20 cellular contexts compared by ENCODE assay signal in genomic region chr1:203622486-203622885, GRCh38. TPM values are rescaled to one million over a fixed set of nuclear protein-coding genes. Genes with fewer than 3 reads are reported as not detected.
A peak's percentile ranks its signal among the peaks of the same experiment; 100 is the strongest.
DNase-seq lines count a peak whose midpoint lies in the region; ATAC-seq and TF ChIP-seq lines count a peak whose summit lies in the region.
"Had no signal": no experiment of that assay in that cellular context is flagged by ENCODE, and none has a peak within 500 bp of the region (broad histone marks: within the 10 kb centered on the region; RNA-seq: fewer than 3 reads in every experiment).

No MANE protein-coding gene starts in this region.

- no peaks in the 10 kb centered on the region for H3K27me3 ChIP-seq in IMR-90 (ENCODE audit: control insufficient read depth, insufficient read depth, low read length)
- H3K27me3 ChIP-seq: heart right ventricle, sigmoid colon had no signal

- dilution Hi-C loops in IMR-90 (cut with HindIII; ENCODE audit: low sequenced_read_pairs, unreplicated experiment), result no loop called here

- H3K9me3 Mint-ChIP-seq in activated naive CD4-positive, alpha-beta T cell treated with anti-CD3 and anti-CD28 coated beads, Interleukin-2, amount 10 ng/mL, durations not matched to agents 7 days and 5 days, result no peaks in the 10 kb centered on the region
- no peaks in the 10 kb centered on the region for H3K9me3 Mint-ChIP-seq in chondrocyte (ENCODE audit: low read depth)
- H3K9me3 Mint-ChIP-seq in type B pancreatic cell, result no peaks in the 10 kb centered on the region
- H3K9me3 Mint-ChIP-seq: activated naive CD4-positive, alpha-beta T cell treated with anti-CD3 and anti-CD28 coated beads, Interleukin-2, amount 50 U/mL, for 24 hours; CD4-positive, alpha-beta T cell; naive B cell had no signal

- peaks cover 12% of the 10 kb centered on the region; the same call in 1 of the 2 replicates for H3K9me1 ChIP-seq in IMR-90 (ENCODE audit: insufficient read depth, low read length)

- no peak overlapping the region for H4K5ac ChIP-seq in IMR-90 (ENCODE audit: low read depth, low read length)

- H4K91ac ChIP-seq in IMR-90 (ENCODE audit: insufficient read depth, low read depth, low read length), result peak overlapping the region; percentile 28; the same call in 1 of the 2 replicates

- no peak for DNase-seq in activated naive CD4-positive, alpha-beta T cell treated with anti-CD3 and anti-CD28 coated beads, Interleukin-2, amount 10 ng/mL, durations not matched to agents 7 days and 5 days
- DNase-seq in activated naive CD4-positive, alpha-beta T cell treated with Interleukin-2 at 50 U/mL for 16 hours, result no peak
- DNase-seq in IMR-90, result no peak
- no peak for DNase-seq in chondrocyte (ENCODE audit: low spot score)
- no peak for DNase-seq in type B pancreatic cell (ENCODE audit: extremely low spot score, unreplicated experiment)
- DNase-seq in HuH-7 (ENCODE audit: low spot score), result no peak
- DNase-seq: CD4-positive, alpha-beta T cell; DMS153; foreskin fibroblast; HCEC 1CT; heart right ventricle; naive B cell; NCI-H187 treated with DMSO at 0.1 percent for 48 hours; NCI-H748 treated with DMSO at 0.1 percent for 48 hours; Right ventricle myocardium superior; sigmoid colon; stimulated activated CD4-positive, alpha-beta T cell treated with anti-CD3 and anti-CD28 coated beads, Interleukin-15, amount 100 ng/mL, for 24 hours; SW 1271 had no signal

- 0 out of 3 replicates have a peak overlapping the region, but pooled peaks have one; percentile 49 for H2BK15ac ChIP-seq in IMR-90 (ENCODE audit: low read depth, low read length)

- 0 out of 2 replicates have a peak overlapping the region, but pooled peaks have one; percentile 22 for H2BK120ac ChIP-seq in IMR-90 (ENCODE audit: low read depth, low read length)

- H3K36me3 ChIP-seq in IMR-90 (ENCODE audit: control insufficient read depth, insufficient read depth, low read length), result no peaks in the 10 kb centered on the region
- H3K36me3 ChIP-seq: heart right ventricle, sigmoid colon had no signal

- H3K27ac Mint-ChIP-seq in activated naive CD4-positive, alpha-beta T cell treated with anti-CD3 and anti-CD28 coated beads, Interleukin-2, amount 10 ng/mL, durations not matched to agents 7 days and 5 days, result peak overlapping the region; percentile 12
- peak overlapping the region; percentile 41 for H3K27ac Mint-ChIP-seq in chondrocyte (ENCODE audit: unreplicated experiment)
- H3K27ac Mint-ChIP-seq in type B pancreatic cell, result peak overlapping the region; percentile 35
- H3K27ac Mint-ChIP-seq: activated naive CD4-positive, alpha-beta T cell treated with anti-CD3 and anti-CD28 coated beads, Interleukin-2, amount 50 U/mL, for 24 hours; CD4-positive, alpha-beta T cell had no signal

- POLR2A ChIA-PET in IMR-90 (lab: Charles Lee; ENCODE audit: unreplicated experiment), result no interaction called here

- H2BK5ac ChIP-seq in IMR-90 (ENCODE audit: low read depth, low read length, poor library complexity, severe bottlenecking), result no peak overlapping the region

- H3K4me1 ChIP-seq in IMR-90 (ENCODE audit: control insufficient read depth, insufficient read depth, low read length), result peaks cover 9% of the 10 kb centered on the region

- H2AK9ac ChIP-seq in IMR-90 (replicated peaks; ENCODE audit: low read depth, low read length, poor library complexity), result no peak overlapping the region

- CTCF ChIA-PET in activated naive CD4-positive, alpha-beta T cell treated with anti-CD3 and anti-CD28 coated beads, Interleukin-2, amount 10 ng/mL, durations not matched to agents 7 days and 5 days (lab: Charles Lee), result interaction anchor here (1.1 to 3.5 kb wide), 7 partner anchors 8 to 119 kb away, joined by 3 to 23 read pairs (median 5); no protein-coding TSS in a partner anchor
- CTCF ChIA-PET in IMR-90 (lab: Yijun Ruan, JAX), result no interaction called here

- intact Hi-C loops in IMR-90 (cut with micrococcal nuclease), result no loop called here

- ATAC-seq in IMR-90 (ENCODE audit: low read depth) (no peak), HG03460 (IDR thresholded peaks at IDR 0.05; ENCODE audit: unreplicated experiment) (no peak)
- ATAC-seq: heart right ventricle had no signal

- H3K4me1 Mint-ChIP-seq in activated naive CD4-positive, alpha-beta T cell treated with anti-CD3 and anti-CD28 coated beads, Interleukin-2, amount 10 ng/mL, durations not matched to agents 7 days and 5 days, result peaks cover 50% of the 10 kb centered on the region
- H3K4me1 Mint-ChIP-seq in chondrocyte (ENCODE audit: low read depth) (peaks cover 15% of the 10 kb centered on the region), type B pancreatic cell (ENCODE audit: unreplicated experiment) (peaks cover 45% of the 10 kb centered on the region)

- H3K23ac ChIP-seq in IMR-90 (ENCODE audit: low read depth, low read length), result peak overlapping the region; percentile 68; the same call in 1 of the 2 replicates

- 67% methylated on average over 1 of the region's 5 CpGs; no CpG with 5 or more reads in 1 of the 2 experiments for WGBS in IMR-90 (ENCODE audit: extremely low coverage in 2 of 2, insufficient read length in 1 of 2), 2 experiments

- TF ChIP-seq RAD21 in IMR-90 (IDR thresholded peaks at IDR 0.05; ENCODE audit: low read length), result no peak

- H3K4me2 ChIP-seq in IMR-90 (ENCODE audit: low read depth, low read length), result no peak overlapping the region

- H3K27me3 Mint-ChIP-seq in activated naive CD4-positive, alpha-beta T cell treated with anti-CD3 and anti-CD28 coated beads, Interleukin-2, amount 10 ng/mL, durations not matched to agents 7 days and 5 days, result no peaks in the 10 kb centered on the region
- H3K27me3 Mint-ChIP-seq in chondrocyte (ENCODE audit: low read depth), result no peaks in the 10 kb centered on the region
- no peaks in the 10 kb centered on the region for H3K27me3 Mint-ChIP-seq in type B pancreatic cell
- H3K27me3 Mint-ChIP-seq: activated naive CD4-positive, alpha-beta T cell treated with anti-CD3 and anti-CD28 coated beads, Interleukin-2, amount 50 U/mL, for 24 hours; CD4-positive, alpha-beta T cell; naive B cell had no signal

- TF ChIP-seq CTCF in IMR-90 (conservative IDR thresholded peaks at IDR 0.05; ENCODE audit: low read depth, low read length), result no peak
- TF ChIP-seq CTCF in chondrocyte (IDR thresholded peaks at IDR 0.05), result no peak
- TF ChIP-seq CTCF in type B pancreatic cell (conservative IDR thresholded peaks at IDR 0.05), result no peak

- H3K56ac ChIP-seq in IMR-90 (ENCODE audit: extremely low read depth, insufficient read depth, low read length), result no peak overlapping the region

- H3K79me1 ChIP-seq in IMR-90 (ENCODE audit: low read depth in 1 of 2, low read length in 2 of 2), result peaks cover 0 to 13% of the 10 kb centered on the region in 2 experiments; a peak in 2 of 4 replicates

- H3K27ac ChIP-seq in IMR-90 (ENCODE audit: insufficient read depth, low read length), result no peak overlapping the region

- no peak overlapping the region for H3K9ac ChIP-seq in IMR-90 (ENCODE audit: low read depth, low read length)

- no peak overlapping the region for H3K4me3 ChIP-seq in IMR-90 (ENCODE audit: insufficient read depth, low read depth, low read length)
- H3K4me3 ChIP-seq: heart right ventricle, sigmoid colon had no signal

- peaks cover 2% of the 10 kb centered on the region for H3K36me3 Mint-ChIP-seq in activated naive CD4-positive, alpha-beta T cell treated with anti-CD3 and anti-CD28 coated beads, Interleukin-2, amount 10 ng/mL, durations not matched to agents 7 days and 5 days
- H3K36me3 Mint-ChIP-seq in chondrocyte (ENCODE audit: low read depth) (no peaks in the 10 kb centered on the region), type B pancreatic cell (no peaks in the 10 kb centered on the region)
- H3K36me3 Mint-ChIP-seq: activated naive CD4-positive, alpha-beta T cell treated with anti-CD3 and anti-CD28 coated beads, Interleukin-2, amount 50 U/mL, for 24 hours; naive B cell had no signal

- H3K4ac ChIP-seq in IMR-90 (ENCODE audit: low read depth, low read length), result peak overlapping the region; percentile 12; the same call in 1 of the 2 replicates

- no peak overlapping the region for H3K4me3 Mint-ChIP-seq in activated naive CD4-positive, alpha-beta T cell treated with anti-CD3 and anti-CD28 coated beads, Interleukin-2, amount 10 ng/mL, durations not matched to agents 7 days and 5 days
- no peak overlapping the region for H3K4me3 Mint-ChIP-seq in chondrocyte (ENCODE audit: unreplicated experiment)
- H3K4me3 Mint-ChIP-seq in type B pancreatic cell, result no peak overlapping the region
- H3K4me3 Mint-ChIP-seq: activated naive CD4-positive, alpha-beta T cell treated with anti-CD3 and anti-CD28 coated beads, Interleukin-2, amount 50 U/mL, for 24 hours; CD4-positive, alpha-beta T cell had no signal

- no peaks in the 10 kb centered on the region for H4K20me1 ChIP-seq in IMR-90 (ENCODE audit: insufficient read depth, low read length)

- H2BK20ac ChIP-seq in IMR-90 (ENCODE audit: low read depth, low read length), result 0 out of 2 replicates have a peak overlapping the region, but pooled peaks have one; percentile 41

- H3K9me3 ChIP-seq in IMR-90 (ENCODE audit: control insufficient read depth, insufficient read depth, low read length), result no peaks in the 10 kb centered on the region
- H3K9me3 ChIP-seq: heart right ventricle, sigmoid colon had no signal

- peak overlapping the region in 1 of 2 experiments; percentile 79; a peak in 2 of 4 replicates for H4K8ac ChIP-seq in IMR-90 (ENCODE audit: low read depth in 2 of 2, low read length in 2 of 2)

- in situ Hi-C loops in IMR-90 (cut with MboI; ENCODE audit: low sequenced_read_pairs), result no loop called here

- TF ChIP-seq POLR2A in IMR-90 (IDR thresholded peaks at IDR 0.05; ENCODE audit: low read depth, low read length), result no peak

- H3K14ac ChIP-seq in IMR-90 (replicated peaks; ENCODE audit: low read depth, low read length), result peak overlapping the region; percentile 30; the same call in 1 of the 2 replicates

- peak overlapping the region; percentile 39 for H2AFZ ChIP-seq in IMR-90 (replicated peaks; ENCODE audit: low read length, poor library complexity)

- H2AK5ac ChIP-seq in IMR-90 (ENCODE audit: low read depth, low read length), result peak overlapping the region; percentile 29; the same call in 1 of the 2 replicates

- BruUV-seq in IMR-90 (replicated peaks; lab: Mats Ljungman, UMichigan), result no TSS peak

- no peak overlapping the region for H3K18ac ChIP-seq in IMR-90 (ENCODE audit: low read depth, low read length)

TF ChIP-seq in IMR-90, 13 proteins besides CTCF, POLR2A, EP300 and RAD21 (continues in another document):
- TF ChIP-seq FOS (IDR thresholded peaks at IDR 0.05; ENCODE audit: low read depth, low read length), result no peak
- TF ChIP-seq BHLHE40 (IDR thresholded peaks at IDR 0.05; ENCODE audit: low read depth, low read length), result no peak
- no peak for TF ChIP-seq MXI1 (IDR thresholded peaks at IDR 0.05; ENCODE audit: borderline replicate concordance, low read depth, low read length)
- TF ChIP-seq MAFK (IDR thresholded peaks at IDR 0.05; ENCODE audit: low read depth, low read length), result no peak
- TF ChIP-seq NFE2L2 (IDR thresholded peaks at IDR 0.05; ENCODE audit: low read depth, low read length), result no peak

RNA-seq across cellular contexts. Expression of gene ATP2B4, which starts 4.1 kb away (rescaled TPM):
- total RNA-seq in IMR-90 (2012; rRNA removed) (290 and 311 TPM in 2 replicates), chondrocyte (71.4 to 133 TPM (median 130 TPM) in 3 replicates), type B pancreatic cell (ENCODE audit: low replicate concordance) (89.6 and 91.6 TPM in 2 replicates)
- polyA plus RNA-seq in IMR-90 (2012; rRNA removed), result 172 TPM in 2 replicates
- polyA plus RNA-seq in IMR-90 (2012; cell fraction: cytosol; rRNA removed), result 65.5 and 87.1 TPM in 2 replicates
- 90.6 and 259 TPM in 2 replicates for polyA plus RNA-seq in IMR-90 (2012; cell fraction: nucleus; rRNA removed; ENCODE audit: low replicate concordance)
